9 cellular contexts compared by ENCODE assay signal in the genomic region with DNA sequence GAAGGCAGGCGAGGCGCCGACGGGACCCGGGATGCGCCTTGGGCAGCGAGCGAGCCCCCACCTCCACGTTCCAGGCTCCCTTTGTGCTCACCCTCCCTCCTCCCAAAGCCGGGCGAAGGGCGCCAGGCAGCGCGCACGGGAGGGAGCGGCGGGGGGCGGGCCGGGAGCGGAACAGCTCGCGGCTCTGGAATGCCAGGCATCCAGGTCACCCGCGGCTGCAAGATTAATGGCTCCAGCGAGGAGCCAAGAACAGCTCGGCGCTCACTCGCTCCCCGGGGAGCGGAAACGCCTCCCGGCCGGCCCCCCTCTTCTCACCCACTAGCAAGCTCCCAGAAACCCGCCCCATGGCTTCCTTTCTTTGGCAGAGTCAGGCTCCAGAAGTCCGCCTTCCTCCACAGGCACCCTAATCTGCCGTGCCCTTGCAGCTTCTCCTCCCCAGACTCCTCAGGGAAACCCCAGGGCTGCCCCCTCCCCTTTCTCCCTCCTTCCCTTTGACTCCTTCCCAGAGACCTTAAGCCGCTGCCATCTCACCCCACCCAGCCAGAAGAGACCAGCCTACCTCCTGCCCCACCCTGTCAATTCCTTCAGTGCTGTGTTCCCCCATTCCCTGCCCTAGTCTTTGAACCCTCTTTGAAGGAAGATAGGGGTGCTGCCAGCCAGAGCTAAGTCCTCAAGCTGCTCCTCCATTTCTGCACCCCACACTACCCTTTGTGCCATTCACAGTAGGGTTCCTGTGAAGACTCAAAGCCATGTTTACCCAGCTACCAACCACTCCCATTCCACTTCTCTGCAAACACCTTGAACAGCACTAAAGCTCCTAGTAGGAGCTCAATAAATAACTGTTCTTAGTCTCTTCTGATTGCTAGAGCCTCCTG. TPM values are rescaled to one million over a fixed set of nuclear protein-coding genes. Genes with fewer than 3 reads are reported as not detected.
A peak's percentile ranks its signal among the peaks of the same experiment; 100 is the strongest.
DNase-seq lines count a peak whose midpoint lies in the region; ATAC-seq and TF ChIP-seq lines count a peak whose summit lies in the region.
"Had no signal": no experiment of that assay in that cellular context is flagged by ENCODE, and none has a peak within 500 bp of the region (broad histone marks: within the 10 kb centered on the region; RNA-seq: fewer than 3 reads in every experiment).

No MANE protein-coding gene starts in this region.

- H3K27me3 Mint-ChIP-seq in activated T-helper 17 cell treated with anti-CD3 and anti-CD28 coated beads, Interleukin-2, amount 50 U/mL, for 72 hours: no peaks in the 10 kb centered on the region

- intact Hi-C loops in upper lobe of right lung (cut with DNase I): no loop called here

- H3K9ac ChIP-seq in Loucy (ENCODE audit: low read depth, low read length, poor library complexity, severe bottlenecking): peak overlapping the region; percentile 63
- peak overlapping the region; percentile 67 for H3K9ac ChIP-seq in fibroblast of lung (ENCODE audit: insufficient read depth, low read length)
- H3K9ac ChIP-seq in mucosa of stomach (ENCODE audit: low read length): peak overlapping the region; percentile 46

- peak; percentile 90 for DNase-seq in DMS 273 (lab: John Stamatoyannopoulos, UW; ENCODE audit: unreplicated experiment)
- peak; percentile 95 to 98 for DNase-seq in fibroblast of lung (ENCODE audit: low read depth in 2 of 2)
- peak; percentile 96 for DNase-seq in upper lobe of right lung
- no peak for DNase-seq in cerebellar nuclear complex (lab: John Stamatoyannopoulos, UW)

- no peak for TF ChIP-seq CTCF in Loucy (conservative IDR thresholded peaks at IDR 0.05; ENCODE audit: low read length)
- no peak for TF ChIP-seq CTCF in fibroblast of lung (conservative IDR thresholded peaks at IDR 0.05 in 1 of 2, IDR thresholded peaks at IDR 0.05 in 1 of 2; ENCODE audit: low read depth in 1 of 2, low read length in 2 of 2)
- TF ChIP-seq CTCF in upper lobe of right lung (IDR thresholded peaks at IDR 0.05): no peak

- H3K9me3 ChIP-seq in Loucy (ENCODE audit: insufficient read depth, low read depth, low read length) (no peaks in the 10 kb centered on the region), fibroblast of lung (ENCODE audit: control insufficient read depth, insufficient read depth, low read depth, low read length) (no peaks in the 10 kb centered on the region), mucosa of stomach (ENCODE audit: control insufficient read depth, low read length) (no peaks in the 10 kb centered on the region), upper lobe of right lung (no peaks in the 10 kb centered on the region)

- H3K4me2 ChIP-seq in Loucy (ENCODE audit: low read depth, low read length, poor library complexity, severe bottlenecking) (peak overlapping the region; percentile 76), fibroblast of lung (ENCODE audit: extremely low read depth, insufficient read depth, low read length) (peak overlapping the region; percentile 52)

- no peaks in the 10 kb centered on the region for H3K9me3 Mint-ChIP-seq in activated T-helper 17 cell treated with anti-CD3 and anti-CD28 coated beads, Interleukin-2, amount 50 U/mL, for 72 hours

- H2AFZ ChIP-seq in Loucy (ENCODE audit: low read length) (peak overlapping the region; percentile 72), fibroblast of lung (ENCODE audit: low read length) (no peak overlapping the region)

- no peaks in the 10 kb centered on the region for H3K36me3 Mint-ChIP-seq in activated T-helper 17 cell treated with anti-CD3 and anti-CD28 coated beads, Interleukin-2, amount 50 U/mL, for 72 hours (ENCODE audit: low read depth)

- H3K79me2 ChIP-seq in Loucy (ENCODE audit: insufficient read depth, low read length): no peaks in the 10 kb centered on the region
- peaks cover 68% of the 10 kb centered on the region for H3K79me2 ChIP-seq in fibroblast of lung (ENCODE audit: control insufficient read depth, insufficient read depth, low read length)

- H3K4me3 Mint-ChIP-seq in activated T-helper 17 cell treated with anti-CD3 and anti-CD28 coated beads, Interleukin-2, amount 50 U/mL, for 72 hours: peak overlapping the region; percentile 60

- peak overlapping the region; percentile 89 for H3K27ac ChIP-seq in fibroblast of lung (ENCODE audit: insufficient read depth, low read length)
- peak overlapping the region; percentile 78 for H3K27ac ChIP-seq in upper lobe of right lung

- peak overlapping the region; percentile 52 for H3K4me3 ChIP-seq in Loucy (ENCODE audit: low read length, poor library complexity, severe bottlenecking)
- peak overlapping the region in 1 of 4 experiments; percentile 36 for H3K4me3 ChIP-seq in fibroblast of lung (replicated peaks in 1 of 4; ENCODE audit: control extremely low read depth in 1 of 4, insufficient read depth in 1 of 4, low read depth in 3 of 4, low read length in 4 of 4)
- H3K4me3 ChIP-seq in mucosa of stomach (ENCODE audit: low read length): no peak overlapping the region
- peak overlapping the region; percentile 24 for H3K4me3 ChIP-seq in upper lobe of right lung

- H3K27ac Mint-ChIP-seq in activated T-helper 17 cell treated with anti-CD3 and anti-CD28 coated beads, Interleukin-2, amount 50 U/mL, for 72 hours: no peak overlapping the region

- H3K4me1 ChIP-seq in Loucy (ENCODE audit: insufficient read depth, low read length, poor library complexity, severe bottlenecking) (peaks cover 30% of the 10 kb centered on the region), fibroblast of lung (ENCODE audit: control insufficient read depth, extremely low read depth, insufficient read depth, low read length) (peaks cover 87% of the 10 kb centered on the region), mucosa of stomach (ENCODE audit: control insufficient read depth, insufficient read depth, low read length) (peaks cover 55% of the 10 kb centered on the region), upper lobe of right lung (peaks cover 99% of the 10 kb centered on the region)

- H3K4me1 Mint-ChIP-seq in activated T-helper 17 cell treated with anti-CD3 and anti-CD28 coated beads, Interleukin-2, amount 50 U/mL, for 72 hours: peaks cover 14% of the 10 kb centered on the region

- ATAC-seq in activated T-helper 17 cell treated with anti-CD3 and anti-CD28 coated beads, Interleukin-2, amount 50 U/mL, for 72 hours (replicated peaks): peak; percentile 58
- ATAC-seq in upper lobe of right lung (peak; percentile 90), GM19395 (IDR thresholded peaks at IDR 0.05; ENCODE audit: unreplicated experiment) (no peak)

- H3K27me3 ChIP-seq in Loucy (ENCODE audit: insufficient read depth, low read length, poor library complexity, severe bottlenecking) (no peaks in the 10 kb centered on the region), fibroblast of lung (ENCODE audit: control insufficient read depth, insufficient read depth, low read length) (no peaks in the 10 kb centered on the region), mucosa of stomach (ENCODE audit: control insufficient read depth, insufficient read depth, low read length) (no peaks in the 10 kb centered on the region), upper lobe of right lung (no peaks in the 10 kb centered on the region)

- H4K20me1 ChIP-seq in Loucy (ENCODE audit: insufficient read depth, low read length, poor library complexity, severe bottlenecking): no peaks in the 10 kb centered on the region
- H4K20me1 ChIP-seq in fibroblast of lung (ENCODE audit: control insufficient read depth, extremely low read depth, insufficient read depth, low read length): no peaks in the 10 kb centered on the region

- no peaks in the 10 kb centered on the region for H3F3A ChIP-seq in Loucy (ENCODE audit: low read depth)

- H3K9me2 ChIP-seq in Loucy (replicated peaks; ENCODE audit: low read depth, low read length): no peaks in the 10 kb centered on the region

- H3K36me3 ChIP-seq in Loucy (ENCODE audit: insufficient read depth, low read length): no peaks in the 10 kb centered on the region
- peaks cover 83% of the 10 kb centered on the region for H3K36me3 ChIP-seq in fibroblast of lung (ENCODE audit: control insufficient read depth, insufficient read depth, low read length)
- peaks cover 63% of the 10 kb centered on the region for H3K36me3 ChIP-seq in mucosa of stomach (ENCODE audit: control insufficient read depth, insufficient read depth, low read length)
- peaks cover 87% of the 10 kb centered on the region for H3K36me3 ChIP-seq in upper lobe of right lung

RNA-seq across cellular contexts. Expression of gene AMOTL2, which starts 9.9 kb away (rescaled TPM):
- total RNA-seq in activated T-helper 17 cell treated with anti-CD3 and anti-CD28 coated beads, Interleukin-2, amount 50 U/mL, for 72 hours: not detected
- 58.6 and 74.6 TPM in 2 replicates for total RNA-seq in fibroblast of lung
- polyA plus RNA-seq in fibroblast of lung: 68.9 and 97.0 TPM in 2 replicates
- 59.7 and 93.1 TPM in 2 replicates for polyA plus RNA-seq in fibroblast of lung (2012)
- 187 and 260 TPM in 2 replicates for polyA minus RNA-seq in fibroblast of lung (ENCODE audit: low replicate concordance)
- 119 TPM for total RNA-seq in upper lobe of right lung
- total RNA-seq: T-helper 2 cell treated with Interferon-gamma antibody and Interleukin-4, amounts not matched to agents 100 ng/mL and 5 ng/mL, for 36 hours had no signal

Comparison
In these comparisons a context has a peak if more than half of its experiments do, and no peak if none do; other contexts are left out.
1. DNase-seq: peak in DMS 273 (single experiment), fibroblast of lung (2 of 2) and upper lobe of right lung (single experiment); none in cerebellar nuclear complex (0 of 2).
2. RNA of gene AMOTL2, which starts 9.9 kb away (total RNA-seq): 119 TPM in upper lobe of right lung (single experiment) and 58.6 to 74.6 TPM in fibroblast of lung; not detected in activated T-helper 17 cell treated with anti-CD3 and anti-CD28 coated beads, Interleukin-2, amount 50 U/mL, for 72 hours; every median in the first group is over 10 times any median in the second.
3. Peak in every context shown above with its lines, with median percentiles within 50 percentile points of each other: H3K9ac ChIP-seq.